2 cellular contexts compared by ENCODE assay signal in genomic region chr6:25963426-25964123, GRCh38.
TF ChIP-seq lines count a peak whose summit lies in the region.

No MANE protein-coding gene starts in this region.

TF ChIP-seq in HCT116, 20 proteins besides CTCF, POLR2A, EP300 and RAD21 (continued from another document):
- TF ChIP-seq, protein P1, sequence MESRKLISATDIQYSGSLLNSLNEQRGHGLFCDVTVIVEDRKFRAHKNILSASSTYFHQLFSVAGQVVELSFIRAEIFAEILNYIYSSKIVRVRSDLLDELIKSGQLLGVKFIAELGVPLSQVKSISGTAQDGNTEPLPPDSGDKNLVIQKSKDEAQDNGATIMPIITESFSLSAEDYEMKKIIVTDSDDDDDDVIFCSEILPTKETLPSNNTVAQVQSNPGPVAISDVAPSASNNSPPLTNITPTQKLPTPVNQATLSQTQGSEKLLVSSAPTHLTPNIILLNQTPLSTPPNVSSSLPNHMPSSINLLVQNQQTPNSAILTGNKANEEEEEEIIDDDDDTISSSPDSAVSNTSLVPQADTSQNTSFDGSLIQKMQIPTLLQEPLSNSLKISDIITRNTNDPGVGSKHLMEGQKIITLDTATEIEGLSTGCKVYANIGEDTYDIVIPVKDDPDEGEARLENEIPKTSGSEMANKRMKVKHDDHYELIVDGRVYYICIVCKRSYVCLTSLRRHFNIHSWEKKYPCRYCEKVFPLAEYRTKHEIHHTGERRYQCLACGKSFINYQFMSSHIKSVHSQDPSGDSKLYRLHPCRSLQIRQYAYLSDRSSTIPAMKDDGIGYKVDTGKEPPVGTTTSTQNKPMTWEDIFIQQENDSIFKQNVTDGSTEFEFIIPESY (IDR thresholded peaks at IDR 0.05; ENCODE audit: extremely low read depth, insufficient replicate concordance, low read length), result no peak
- no peak for TF ChIP-seq EZH2phosphoT487 (IDR thresholded peaks at IDR 0.05; ENCODE audit: borderline replicate concordance)
- TF ChIP-seq FOSL1 (IDR thresholded peaks at IDR 0.05; ENCODE audit: low read depth), result no peak
- no peak for TF ChIP-seq POLR2AphosphoS5 (IDR thresholded peaks at IDR 0.05; ENCODE audit: low read depth, low read length)
- no peak for TF ChIP-seq CBX3 (IDR thresholded peaks at IDR 0.05; ENCODE audit: low read depth)
- TF ChIP-seq EGR1 (IDR thresholded peaks at IDR 0.05; ENCODE audit: low read depth), result no peak
- no peak for TF ChIP-seq ZFX (IDR thresholded peaks at IDR 0.05)
- TF ChIP-seq REST (IDR thresholded peaks at IDR 0.05; ENCODE audit: low read depth), result no peak
- TF ChIP-seq, protein P2, sequence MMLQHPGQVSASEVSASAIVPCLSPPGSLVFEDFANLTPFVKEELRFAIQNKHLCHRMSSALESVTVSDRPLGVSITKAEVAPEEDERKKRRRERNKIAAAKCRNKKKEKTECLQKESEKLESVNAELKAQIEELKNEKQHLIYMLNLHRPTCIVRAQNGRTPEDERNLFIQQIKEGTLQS (IDR thresholded peaks at IDR 0.05), result no peak
TF ChIP-seq in HCT116: peak in this region for 0.

TF ChIP-seq in HEK293T, 16 proteins besides CTCF, POLR2A, EP300 and RAD21 (continued from another document):
- TF ChIP-seq SUZ12 (IDR thresholded peaks at IDR 0.05), result no peak
- TF ChIP-seq L3MBTL2 (conservative IDR thresholded peaks at IDR 0.05), result no peak
- TF ChIP-seq TARDBP (IDR thresholded peaks at IDR 0.05), result no peak
